ENCODE assay signal across 32 cellular contexts in the genomic region with DNA sequence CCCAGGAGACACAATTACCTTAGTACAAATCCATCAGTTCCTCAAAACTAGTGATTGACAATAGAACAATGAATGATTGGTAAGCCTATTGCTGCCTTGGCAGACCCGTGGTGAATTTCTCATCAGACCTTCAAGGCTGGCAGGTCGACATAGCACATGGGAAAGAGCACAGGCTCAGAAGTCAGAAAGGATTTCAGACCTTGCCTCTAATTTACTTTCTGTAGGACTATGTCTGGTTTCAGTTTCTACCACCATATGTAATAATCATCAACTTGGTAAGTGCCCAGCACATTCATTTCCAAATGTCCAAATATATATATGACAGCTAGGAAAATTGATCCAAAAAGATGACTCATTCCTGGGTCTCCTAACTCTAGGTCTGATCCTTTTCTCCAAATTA.
"Had no signal": no experiment of that assay in that cellular context is flagged by ENCODE, and none has a peak within 500 bp of the region (broad histone marks: within the 10 kb centered on the region; RNA-seq: fewer than 3 reads in every experiment).

No MANE protein-coding gene starts in this region.

- DNase-seq: NCI-H1048, NCI-H1092 treated with DMSO at 0.1 percent for 48 hours, NCI-H1105 treated with DMSO at 0.1 percent for 48 hours, NCI-H1417, NCI-H1436, NCI-H146, NCI-H1694, NCI-H187, NCI-H1930, NCI-H2029 treated with DMSO at 0.1 percent for 48 hours, NCI-H2081 treated with DMSO at 0.1 percent for 48 hours, NCI-H2107, NCI-H2171, NCI-H226, NCI-H446 treated with DMSO at 0.1 percent for 48 hours, NCI-H510A, NCI-H524, NCI-H526, NCI-H69, NCI-H748 treated with DMSO at 0.1 percent for 48 hours, NCI-H82, PC-9, SHP77, SIG-M5, SJCRH30, T-cell had no signal

- H3K9ac ChIP-seq: KMS-11 had no signal

- H3K4me1 ChIP-seq: SJCRH30 had no signal

- H3K4me3 ChIP-seq: PC-9, SJCRH30, SK-N-MC had no signal

- ATAC-seq: Panc1, Right ventricle myocardium inferior, SK-N-SH treated with all-trans-retinoic acid at 6 μM for 48 hours, T-cell had no signal

- H2AFZ ChIP-seq: PC-9 had no signal

- H3K9me3 ChIP-seq: SJCRH30 had no signal

- H3K4me2 ChIP-seq: KMS-11, PC-9 had no signal

- H3K36me3 ChIP-seq: SJCRH30 had no signal

- H3K27ac ChIP-seq: KMS-11, PC-9, RWPE1, SJCRH30, SK-N-MC had no signal
